Comparison of ENCODE assay signal across 12 cellular contexts in genomic region chrX:1394731-1395501, GRCh38. TPM values are rescaled to one million over a fixed set of nuclear protein-coding genes. Genes with fewer than 3 reads are reported as not detected.
DNase-seq lines count a peak whose midpoint lies in the region; ATAC-seq, FAIRE-seq and TF ChIP-seq lines count a peak whose summit lies in the region.
"Had no signal": no experiment of that assay in that cellular context is flagged by ENCODE, and none has a peak within 500 bp of the region (broad histone marks: within the 10 kb centered on the region; RNA-seq: fewer than 3 reads in every experiment).

No MANE protein-coding gene starts in this region.

- H3K4me1 ChIP-seq in kidney (ENCODE audit: control insufficient read depth in 1 of 2, insufficient read depth in 1 of 2, low read depth in 1 of 2, low read length in 2 of 2), result peaks cover 4 to 6% of the 10 kb centered on the region in 2 donors

- no peak for DNase-seq in T-helper 2 cell treated with Interferon-gamma antibody and Interleukin-4, amounts not matched to agents 5 μg/mL and 100 μg/mL, for 36 hours (ENCODE audit: low spot score)
- DNase-seq in T-helper 2 cell (no peak), kidney (peak; percentile 82), SHP77 treated with DMSO at 0.1 percent for 48 hours (lab: John Stamatoyannopoulos, UW) (no peak), kidney glomerular epithelial cell (lab: John Stamatoyannopoulos, UW) (no peak)
- DNase-seq in activated naive CD4-positive, alpha-beta T cell treated with anti-CD3 and anti-CD28 coated beads, Interleukin-2, amount 50 U/mL, for 72 hours (ENCODE audit: low spot score in 2 of 2), result peak in 1 of 2 donors; percentile 53
- DNase-seq in stimulated activated effector memory CD8-positive, alpha-beta T cell treated with anti-CD3 and anti-CD28 coated beads, Interleukin-12 subunit alpha, Interleukin-12 subunit beta, amount 100 ng/mL, for 72 hours (ENCODE audit: low spot score in 2 of 2), result no peak
- DNase-seq: NCI-H1417 treated with DMSO at 0.1 percent for 48 hours, T-helper 9 cell had no signal

- intact Hi-C loops in kidney (cut with DNase I), result loop anchor here (10.0 kb wide), 1 partner anchor 50 kb away; no protein-coding TSS in a partner anchor

- H3K36me3 Mint-ChIP-seq in T-helper 2 cell treated with Interferon-gamma antibody and Interleukin-4, amounts not matched to agents 5 μg/mL and 100 μg/mL, for 36 hours (ENCODE audit: low read depth), result peaks cover 39% of the 10 kb centered on the region
- peaks cover 28 to 33% of the 10 kb centered on the region in 2 donors for H3K36me3 Mint-ChIP-seq in activated naive CD4-positive, alpha-beta T cell treated with anti-CD3 and anti-CD28 coated beads, Interleukin-2, amount 50 U/mL, for 72 hours
- H3K36me3 Mint-ChIP-seq in stimulated activated effector memory CD8-positive, alpha-beta T cell treated with anti-CD3 and anti-CD28 coated beads, Interleukin-12 subunit alpha, Interleukin-12 subunit beta, amount 100 ng/mL, for 72 hours, result peaks cover 88% of the 10 kb centered on the region

- H3K27ac Mint-ChIP-seq in T-helper 2 cell treated with Interferon-gamma antibody and Interleukin-4, amounts not matched to agents 5 μg/mL and 100 μg/mL, for 36 hours, result peak overlapping the region; percentile 64
- H3K27ac Mint-ChIP-seq in activated naive CD4-positive, alpha-beta T cell treated with anti-CD3 and anti-CD28 coated beads, Interleukin-2, amount 50 U/mL, for 72 hours, result peak overlapping the region; percentile 84 to 97
- H3K27ac Mint-ChIP-seq in stimulated activated effector memory CD8-positive, alpha-beta T cell treated with anti-CD3 and anti-CD28 coated beads, Interleukin-12 subunit alpha, Interleukin-12 subunit beta, amount 100 ng/mL, for 72 hours, result peak overlapping the region; percentile 98

- peaks cover 0 to 8% of the 10 kb centered on the region in 2 donors for H3K36me3 ChIP-seq in kidney (ENCODE audit: control insufficient read depth in 1 of 2, insufficient read depth in 2 of 2, low read length in 2 of 2)

- no peak for FAIRE-seq in kidney (lab: Jason Lieb, UNC)
- FAIRE-seq: A204.1, GM18507 had no signal

- no peak overlapping the region for H3K9ac ChIP-seq in kidney (ENCODE audit: low read length in 2 of 2)

- no peaks in the 10 kb centered on the region for H3K9me3 Mint-ChIP-seq in T-helper 2 cell treated with Interferon-gamma antibody and Interleukin-4, amounts not matched to agents 5 μg/mL and 100 μg/mL, for 36 hours
- no peaks in the 10 kb centered on the region for H3K9me3 Mint-ChIP-seq in activated naive CD4-positive, alpha-beta T cell treated with anti-CD3 and anti-CD28 coated beads, Interleukin-2, amount 50 U/mL, for 72 hours
- no peaks in the 10 kb centered on the region for H3K9me3 Mint-ChIP-seq in stimulated activated effector memory CD8-positive, alpha-beta T cell treated with anti-CD3 and anti-CD28 coated beads, Interleukin-12 subunit alpha, Interleukin-12 subunit beta, amount 100 ng/mL, for 72 hours

- peaks cover 23% of the 10 kb centered on the region for H3K4me1 Mint-ChIP-seq in T-helper 2 cell treated with Interferon-gamma antibody and Interleukin-4, amounts not matched to agents 5 μg/mL and 100 μg/mL, for 36 hours (ENCODE audit: low read depth)
- H3K4me1 Mint-ChIP-seq in stimulated activated effector memory CD8-positive, alpha-beta T cell treated with anti-CD3 and anti-CD28 coated beads, Interleukin-12 subunit alpha, Interleukin-12 subunit beta, amount 100 ng/mL, for 72 hours, result peaks cover 46% of the 10 kb centered on the region

- H3K4me3 Mint-ChIP-seq in T-helper 2 cell treated with Interferon-gamma antibody and Interleukin-4, amounts not matched to agents 5 μg/mL and 100 μg/mL, for 36 hours, result peak overlapping the region; percentile 90
- H3K4me3 Mint-ChIP-seq in stimulated activated effector memory CD8-positive, alpha-beta T cell treated with anti-CD3 and anti-CD28 coated beads, Interleukin-12 subunit alpha, Interleukin-12 subunit beta, amount 100 ng/mL, for 72 hours, result peak overlapping the region; percentile 97

- ATAC-seq in activated naive CD4-positive, alpha-beta T cell treated with anti-CD3 and anti-CD28 coated beads, Interleukin-2, amount 50 U/mL, for 72 hours, result no peak
- no peak for ATAC-seq in stimulated activated effector memory CD8-positive, alpha-beta T cell treated with anti-CD3 and anti-CD28 coated beads, Interleukin-12 subunit alpha, Interleukin-12 subunit beta, amount 100 ng/mL, for 72 hours
- ATAC-seq in HG03039 (IDR thresholded peaks at IDR 0.05; ENCODE audit: unreplicated experiment), result no peak

- no peaks in the 10 kb centered on the region for H3K9me3 ChIP-seq in kidney (ENCODE audit: control insufficient read depth in 1 of 2, low read length in 2 of 2)

- H3K4me3 ChIP-seq in kidney (ENCODE audit: low read length in 2 of 2), result peak overlapping the region in 1 of 2 donors; percentile 26

- TF ChIP-seq CTCF in kidney (IDR thresholded peaks at IDR 0.05; ENCODE audit: borderline replicate concordance, extremely low read depth, insufficient read depth), result no peak

- peak overlapping the region; percentile 58 to 89 for H3K27ac ChIP-seq in kidney (ENCODE audit: low read depth in 2 of 2, low read length in 2 of 2)

- no peaks in the 10 kb centered on the region for H3K27me3 Mint-ChIP-seq in T-helper 2 cell treated with Interferon-gamma antibody and Interleukin-4, amounts not matched to agents 5 μg/mL and 100 μg/mL, for 36 hours (ENCODE audit: low read depth)

RNA-seq across cellular contexts. Expression of gene SLC25A6, which starts 3.0 kb away (rescaled TPM):
- 100 to 1,000 TPM; 382 to 645 TPM for total RNA-seq in activated naive CD4-positive, alpha-beta T cell treated with anti-CD3 and anti-CD28 coated beads, Interleukin-2, amount 50 U/mL, for 72 hours
- total RNA-seq in kidney, result 357 TPM
- polyA plus RNA-seq in kidney (ENCODE audit: insufficient read depth, low read depth, low replicate concordance), result 654 TPM

RNA-seq across cellular contexts. Expression of gene ASMTL, which starts 57.8 kb away (rescaled TPM):
- total RNA-seq in activated naive CD4-positive, alpha-beta T cell treated with anti-CD3 and anti-CD28 coated beads, Interleukin-2, amount 50 U/mL, for 72 hours, result 10 to 100 TPM; 54.9 to 58.0 TPM
- total RNA-seq in kidney, result 33.3 TPM
- polyA plus RNA-seq in kidney (ENCODE audit: insufficient read depth, low read depth, low replicate concordance), result 29.9 TPM

RNA-seq across cellular contexts. Expression of gene IL3RA, which starts 58.3 kb away (rescaled TPM):
- under 1 TPM; 0.41 to 0.73 TPM for total RNA-seq in activated naive CD4-positive, alpha-beta T cell treated with anti-CD3 and anti-CD28 coated beads, Interleukin-2, amount 50 U/mL, for 72 hours
- 4.6 TPM for total RNA-seq in kidney
- 10.2 TPM for polyA plus RNA-seq in kidney (ENCODE audit: insufficient read depth, low read depth, low replicate concordance)
